In genomic region chrX:15204130-15204751, GRCh38 we compare ENCODE assay signal across 9 cellular contexts.
A peak's percentile ranks its signal among the peaks of the same experiment; 100 is the strongest.
DNase-seq lines count a peak whose midpoint lies in the region; ATAC-seq and TF ChIP-seq lines count a peak whose summit lies in the region.
"Had no signal": no experiment of that assay in that cellular context is flagged by ENCODE, and none has a peak within 500 bp of the region (broad histone marks: within the 10 kb centered on the region; RNA-seq: fewer than 3 reads in every experiment).

No MANE protein-coding gene starts in this region.

- H3K4me3 ChIP-seq in thyroid gland (replicated peaks in 1 of 3) (no peak overlapping the region), prostate gland (no peak overlapping the region)

- H3K9me3 ChIP-seq in thyroid gland (no peaks in the 10 kb centered on the region), prostate gland (no peaks in the 10 kb centered on the region)

- TF ChIP-seq CTCF in thyroid gland (IDR thresholded peaks at IDR 0.05) (no peak), prostate gland (IDR thresholded peaks at IDR 0.05) (no peak)

- H3K4me1 ChIP-seq in thyroid gland (peaks cover 11 to 14% of the 10 kb centered on the region in 2 donors), prostate gland (replicated peaks) (no peaks in the 10 kb centered on the region)

- H3K27ac ChIP-seq in thyroid gland = peak overlapping the region in 1 of 3 donors; percentile 36
- H3K27ac ChIP-seq in prostate gland = no peak overlapping the region

- H3K36me3 ChIP-seq in thyroid gland = no peaks in the 10 kb centered on the region
- H3K36me3 ChIP-seq in prostate gland = no peaks in the 10 kb centered on the region

- no peaks in the 10 kb centered on the region for H3K27me3 ChIP-seq in thyroid gland
- no peaks in the 10 kb centered on the region for H3K27me3 ChIP-seq in prostate gland (replicated peaks; ENCODE audit: insufficient read depth)

- WGBS in thyroid gland, 2 donors = 34 to 46% methylated on average over 4 of the region's 4 CpGs
- WGBS in prostate gland = 84% methylated on average over 4 of the region's 4 CpGs

- TF ChIP-seq POLR2A in thyroid gland (IDR thresholded peaks at IDR 0.05) (no peak), prostate gland (IDR thresholded peaks at IDR 0.05) (no peak)

- peak; percentile 2 for DNase-seq in activated naive CD4-positive, alpha-beta T cell treated with Interleukin-2 at 50 U/mL for 16 hours
- DNase-seq in activated naive CD4-positive, alpha-beta T cell treated with anti-CD3 and anti-CD28 coated beads, Interleukin-2, amount 50 U/mL, for 16 hours = no peak
- DNase-seq in NCI-H2029 (lab: John Stamatoyannopoulos, UW) (peak; percentile 32), thyroid gland (peak; percentile 31 to 42), T1000 (lab: John Stamatoyannopoulos, UW) (no peak), prostate gland (ENCODE audit: low spot score) (no peak), SHP77 (lab: John Stamatoyannopoulos, UW) (no peak)
- DNase-seq: NCI-H446 treated with DMSO at 0.1 percent for 48 hours had no signal

- intact Hi-C loops in thyroid gland (cut with DNase I) (no loop called here), prostate gland (cut with DNase I) (no loop called here)

- peak; percentile 82 for ATAC-seq in HG02798 (IDR thresholded peaks at IDR 0.05; ENCODE audit: poor library complexity, unreplicated experiment)

Comparison
In these comparisons a context has a peak if more than half of its experiments do, and no peak if none do; other contexts are left out.
1. DNase-seq: peak in activated naive CD4-positive, alpha-beta T cell treated with Interleukin-2 at 50 U/mL for 16 hours (single experiment), NCI-H2029 (single experiment) and thyroid gland (2 of 2); none in activated naive CD4-positive, alpha-beta T cell treated with anti-CD3 and anti-CD28 coated beads, Interleukin-2, amount 50 U/mL, for 16 hours (single experiment), T1000 (single experiment), prostate gland (single experiment) and SHP77 (0 of 2).